ENCODE assay signal across 18 cellular contexts in genomic region chr4:8480221-8480620, GRCh38. TPM values are rescaled to one million over a fixed set of nuclear protein-coding genes. Genes with fewer than 3 reads are reported as not detected.
DNase-seq lines count a peak whose midpoint lies in the region; ATAC-seq and TF ChIP-seq lines count a peak whose summit lies in the region.
"Had no signal": no experiment of that assay in that cellular context is flagged by ENCODE, and none has a peak within 500 bp of the region (broad histone marks: within the 10 kb centered on the region; RNA-seq: fewer than 3 reads in every experiment).

No MANE protein-coding gene starts in this region.

- H3K4me3 ChIP-seq in GM23338 (no peak overlapping the region), endodermal cell (ENCODE audit: low read length) (no peak overlapping the region), neural progenitor cell (no peak overlapping the region), SK-N-SH (ENCODE audit: low read depth in 2 of 2, low read length in 1 of 2) (no peak overlapping the region), GM23248 (no peak overlapping the region)
- H3K4me3 ChIP-seq: BLaER1 had no signal

- DNase-seq in GM23338 (ENCODE audit: low spot score) (no peak), endodermal cell (no peak), neural progenitor cell (ENCODE audit: low spot score) (no peak), SK-N-SH (no peak), GM23248 (no peak), chondrocyte (ENCODE audit: low spot score) (no peak)
- DNase-seq: Caco-2; CD4-positive, CD25-positive, alpha-beta regulatory T cell; CD8-positive, alpha-beta T cell; DMS153; DND-41; GOT3; H7; HCEC 1CT had no signal

- no peak for TF ChIP-seq EP300 in SK-N-SH (IDR thresholded peaks at IDR 0.05; ENCODE audit: borderline replicate concordance in 1 of 2, low read depth in 1 of 2, low read length in 1 of 2)

- TF ChIP-seq RAD21 in SK-N-SH (IDR thresholded peaks at IDR 0.05; ENCODE audit: low read length), result no peak

- H3K4me1 Mint-ChIP-seq in GM23338 (peaks cover 24% of the 10 kb centered on the region), endodermal cell (peaks cover 50% of the 10 kb centered on the region), neural progenitor cell (peaks cover 16% of the 10 kb centered on the region), chondrocyte (ENCODE audit: low read depth) (no peaks in the 10 kb centered on the region)
- H3K4me1 Mint-ChIP-seq: B cell had no signal

- H3K9me3 Mint-ChIP-seq in GM23338 (peaks cover 6% of the 10 kb centered on the region), endodermal cell (peaks cover 9% of the 10 kb centered on the region), neural progenitor cell (no peaks in the 10 kb centered on the region), chondrocyte (ENCODE audit: low read depth) (no peaks in the 10 kb centered on the region)
- H3K9me3 Mint-ChIP-seq: CD8-positive, alpha-beta T cell had no signal

- H3K4me2 ChIP-seq in GM23338 (no peak overlapping the region), neural progenitor cell (no peak overlapping the region), SK-N-SH (no peak overlapping the region), GM23248 (ENCODE audit: unreplicated experiment) (no peak overlapping the region)
- H3K4me2 ChIP-seq: BLaER1 had no signal

- CTCF ChIA-PET in SK-N-SH (lab: Yijun Ruan, JAX), result interaction anchor here (1.0 to 3.8 kb wide), 2 partner anchors 12 to 438 kb away, joined by 3 to 16 read pairs; no protein-coding TSS in a partner anchor

- in situ Hi-C loops in GM23248 (cut with MboI), result no loop called here

- POLR2A ChIA-PET in SK-N-SH (lab: Yijun Ruan, JAX), result no interaction called here

- H3K36me3 ChIP-seq in GM23338 (ENCODE audit: insufficient read depth) (no peaks in the 10 kb centered on the region; the same call in 1 of the 2 replicates), endodermal cell (ENCODE audit: control insufficient read depth, insufficient read depth, low read length) (peaks cover 19% of the 10 kb centered on the region), neural progenitor cell (no peaks in the 10 kb centered on the region), SK-N-SH (replicated peaks in 1 of 2; ENCODE audit: control insufficient read depth in 1 of 2, insufficient read depth in 2 of 2, low read length in 1 of 2) (peaks cover 0 to 6% of the 10 kb centered on the region in 2 experiments), GM23248 (ENCODE audit: low read depth) (0 out of 2 replicates have a peak, but pooled peaks cover 5% of the 10 kb centered on the region)

- H3K27me3 Mint-ChIP-seq in GM23338 (ENCODE audit: insufficient read depth, low read depth, poor library complexity) (peaks cover 5% of the 10 kb centered on the region), endodermal cell (ENCODE audit: insufficient read depth) (no peaks in the 10 kb centered on the region), neural progenitor cell (ENCODE audit: insufficient read depth, low read depth) (peaks cover 3% of the 10 kb centered on the region), chondrocyte (ENCODE audit: low read depth) (no peaks in the 10 kb centered on the region)
- H3K27me3 Mint-ChIP-seq: CD4-positive, CD25-positive, alpha-beta regulatory T cell had no signal

- H3K27me3 ChIP-seq in GM23338 (ENCODE audit: insufficient read depth) (no peaks in the 10 kb centered on the region), endodermal cell (ENCODE audit: control insufficient read depth, insufficient read depth, low read length, poor library complexity, severe bottlenecking) (no peaks in the 10 kb centered on the region), neural progenitor cell (no peaks in the 10 kb centered on the region), SK-N-SH (ENCODE audit: insufficient read depth) (peaks cover 14% of the 10 kb centered on the region; the same call in 1 of the 2 replicates), GM23248 (replicated peaks; ENCODE audit: insufficient read depth) (no peaks in the 10 kb centered on the region)
- H3K27me3 ChIP-seq: BLaER1 had no signal

- H2AFZ ChIP-seq in GM23338, result no peak overlapping the region
- H2AFZ ChIP-seq in neural progenitor cell (replicated peaks), result no peak overlapping the region
- no peak overlapping the region for H2AFZ ChIP-seq in SK-N-SH (ENCODE audit: low read depth)
- H2AFZ ChIP-seq in GM23248, result no peak overlapping the region

- H4K20me1 ChIP-seq in GM23338 (replicated peaks; ENCODE audit: insufficient read depth) (no peaks in the 10 kb centered on the region), neural progenitor cell (ENCODE audit: low read depth) (no peaks in the 10 kb centered on the region), SK-N-SH (ENCODE audit: insufficient read depth) (no peaks in the 10 kb centered on the region), GM23248 (ENCODE audit: insufficient read depth) (no peaks in the 10 kb centered on the region)

- no peaks in the 10 kb centered on the region for H3K9me2 ChIP-seq in GM23338 (ENCODE audit: insufficient read depth)
- no peaks in the 10 kb centered on the region for H3K9me2 ChIP-seq in SK-N-SH
- H3K9me2 ChIP-seq in GM23248 (ENCODE audit: insufficient read depth), result no peaks in the 10 kb centered on the region

- H3K79me2 ChIP-seq in GM23338 (replicated peaks; ENCODE audit: insufficient read depth) (no peaks in the 10 kb centered on the region), neural progenitor cell (ENCODE audit: low read depth) (no peaks in the 10 kb centered on the region), SK-N-SH (ENCODE audit: insufficient read depth) (no peaks in the 10 kb centered on the region), GM23248 (ENCODE audit: insufficient read depth) (no peaks in the 10 kb centered on the region)

- H3K4me3 Mint-ChIP-seq in GM23338 (no peak overlapping the region), endodermal cell (peak overlapping the region; percentile 7), neural progenitor cell (no peak overlapping the region), chondrocyte (ENCODE audit: unreplicated experiment) (no peak overlapping the region)
- H3K4me3 Mint-ChIP-seq: B cell; CD4-positive, CD25-positive, alpha-beta regulatory T cell; CD8-positive, alpha-beta T cell had no signal

- H3K36me3 Mint-ChIP-seq in GM23338 (ENCODE audit: low read depth) (peaks cover 24% of the 10 kb centered on the region), endodermal cell (ENCODE audit: low read depth) (peaks cover 25% of the 10 kb centered on the region), neural progenitor cell (peaks cover 7% of the 10 kb centered on the region), chondrocyte (ENCODE audit: low read depth) (peaks cover 11% of the 10 kb centered on the region)

- WGBS in endodermal cell (ENCODE audit: insufficient coverage in 1 of 2, insufficient read length in 1 of 2), 2 experiments, result 95 to 97% methylated on average over 8 to 11 of the region's 11 CpGs
- 86% methylated on average over 11 of the region's 11 CpGs for WGBS in SK-N-SH (ENCODE audit: low lambda C conversion rate)
- 92 to 94% methylated on average over 11 of the region's 11 CpGs for WGBS in GM23248 (ENCODE audit: low coverage in 1 of 2, low lambda C conversion rate in 2 of 2, missing lambda C conversion rate in 2 of 2), 2 experiments

- H3K27ac ChIP-seq in GM23338 (ENCODE audit: low read depth) (peak overlapping the region; percentile 63; the same call in 1 of the 2 replicates), endodermal cell (ENCODE audit: low read depth, low read length) (no peak overlapping the region), neural progenitor cell (no peak overlapping the region), SK-N-SH (ENCODE audit: low read depth in 2 of 2, low read length in 1 of 2) (no peak overlapping the region), GM23248 (no peak overlapping the region)
- H3K27ac ChIP-seq: 22Rv1, BLaER1, C4-2B had no signal

- no peak overlapping the region for H3K9ac ChIP-seq in endodermal cell (ENCODE audit: extremely low read depth, low read length, poor library complexity, severe bottlenecking)
- H3K9ac ChIP-seq in neural progenitor cell, result no peak overlapping the region
- H3K9ac ChIP-seq in SK-N-SH, result no peak overlapping the region
- no peak overlapping the region for H3K9ac ChIP-seq in GM23248
- H3K9ac ChIP-seq: BLaER1 had no signal

- peaks cover 13% of the 10 kb centered on the region for H3K4me1 ChIP-seq in GM23338 (ENCODE audit: insufficient read depth)
- peaks cover 9% of the 10 kb centered on the region for H3K4me1 ChIP-seq in endodermal cell (ENCODE audit: control insufficient read depth, insufficient read depth, low read length)
- peaks cover 8% of the 10 kb centered on the region for H3K4me1 ChIP-seq in neural progenitor cell
- H3K4me1 ChIP-seq in SK-N-SH (ENCODE audit: control insufficient read depth in 1 of 2, insufficient read depth in 2 of 2, low read depth in 1 of 2, low read length in 1 of 2), result no peaks in the 10 kb centered on the region
- 0 out of 2 replicates have a peak, but pooled peaks cover 5% of the 10 kb centered on the region for H3K4me1 ChIP-seq in GM23248 (ENCODE audit: insufficient read depth)
- H3K4me1 ChIP-seq: Caco-2 had no signal

- H3K27ac Mint-ChIP-seq in GM23338 (no peak overlapping the region), endodermal cell (no peak overlapping the region), neural progenitor cell (peak overlapping the region; percentile 11), chondrocyte (ENCODE audit: unreplicated experiment) (no peak overlapping the region)
- H3K27ac Mint-ChIP-seq: B cell; CD4-positive, CD25-positive, alpha-beta regulatory T cell; CD8-positive, alpha-beta T cell had no signal

- H3F3A ChIP-seq in GM23338 (replicated peaks; ENCODE audit: low read depth) (no peaks in the 10 kb centered on the region), neural progenitor cell (ENCODE audit: low read depth) (no peaks in the 10 kb centered on the region), SK-N-SH (replicated peaks; ENCODE audit: insufficient read depth) (no peaks in the 10 kb centered on the region), GM23248 (ENCODE audit: insufficient read depth) (no peaks in the 10 kb centered on the region)

- no peak; a peak in 1 of 4 replicates for TF ChIP-seq CTCF in GM23338 (conservative IDR thresholded peaks at IDR 0.05; ENCODE audit: low read depth in 2 of 2)
- no peak for TF ChIP-seq CTCF in endodermal cell (conservative IDR thresholded peaks at IDR 0.05)
- no peak for TF ChIP-seq CTCF in neural progenitor cell (IDR thresholded peaks at IDR 0.05)
- no peak for TF ChIP-seq CTCF in SK-N-SH (IDR thresholded peaks at IDR 0.05)
- no peak for TF ChIP-seq CTCF in chondrocyte (IDR thresholded peaks at IDR 0.05)

- ATAC-seq in GM23338, result no peak
- ATAC-seq: CD8-positive, alpha-beta T cell had no signal

- H3K9me3 ChIP-seq in endodermal cell (ENCODE audit: control insufficient read depth, low read length), result no peaks in the 10 kb centered on the region
- H3K9me3 ChIP-seq in neural progenitor cell (ENCODE audit: low read depth), result no peaks in the 10 kb centered on the region
- H3K9me3 ChIP-seq in SK-N-SH, result no peaks in the 10 kb centered on the region
- no peaks in the 10 kb centered on the region for H3K9me3 ChIP-seq in GM23248 (ENCODE audit: low read depth)
- H3K9me3 ChIP-seq: BLaER1, Caco-2 had no signal

RNA-seq across cellular contexts. Expression of gene TRMT44, which starts 39.6 kb away (rescaled TPM):
- total RNA-seq in GM23338 (2014; rRNA removed; shearing (Covaris generic)), result 36.7 and 49.8 TPM in 2 replicates
- polyA plus RNA-seq in GM23338 (2016; fragmentation: Nextera tagmentation; extraction: Ambion mirVana) (10.3 TPM in 2 replicates), SK-N-SH (2012; rRNA removed) (6.0 and 6.9 TPM in 2 replicates), GM23248 (2016; fragmentation: Nextera tagmentation; extraction: Ambion mirVana) (4.1 and 4.4 TPM in 2 replicates)
- total RNA-seq in endodermal cell (100 to 1,000 TPM in 1 of 2 donors, 10 to 100 TPM in 1; 45.9 to 114 TPM), neural progenitor cell (ENCODE audit: low replicate concordance) (19.9 and 24.2 TPM in 2 replicates), chondrocyte (12.4 to 18.0 TPM (median 15.6 TPM) in 3 replicates)
- polyA plus RNA-seq in endodermal cell (2013, experiment 1 of 2), result 27.2 TPM
- polyA plus RNA-seq in endodermal cell (2013, experiment 2 of 2), result 32.3 TPM
- 3.8 and 4.9 TPM in 2 replicates for polyA plus RNA-seq in SK-N-SH (2012; cell fraction: cytosol; rRNA removed)
- 18.9 and 20.0 TPM in 2 replicates for polyA plus RNA-seq in SK-N-SH (2012; cell fraction: nucleus; rRNA removed)
- total RNA-seq in GM23248 (2014; rRNA removed; shearing (Covaris generic)), result 12.0 and 12.5 TPM in 2 replicates

RNA-seq across cellular contexts. Expression of gene ACOX3, which starts 39.7 kb away (rescaled TPM):
- 14.9 and 17.2 TPM in 2 replicates for total RNA-seq in GM23338 (2014; rRNA removed; shearing (Covaris generic))
- polyA plus RNA-seq in GM23338 (2016; fragmentation: Nextera tagmentation; extraction: Ambion mirVana) (4.8 and 6.4 TPM in 2 replicates), SK-N-SH (2012; rRNA removed) (7.0 and 8.4 TPM in 2 replicates), GM23248 (2016; fragmentation: Nextera tagmentation; extraction: Ambion mirVana) (24.7 and 25.1 TPM in 2 replicates)
- total RNA-seq in endodermal cell (100 to 1,000 TPM in 1 of 2 donors, 10 to 100 TPM in 1; 55.1 to 146 TPM), neural progenitor cell (ENCODE audit: low replicate concordance) (14.0 and 20.1 TPM in 2 replicates), chondrocyte (34.8 to 51.6 TPM (median 44.0 TPM) in 3 replicates)
- polyA plus RNA-seq in endodermal cell (2013, experiment 1 of 2), result 23.7 TPM
- 23.1 TPM for polyA plus RNA-seq in endodermal cell (2013, experiment 2 of 2)
- 6.3 and 6.4 TPM in 2 replicates for polyA plus RNA-seq in SK-N-SH (2012; cell fraction: cytosol; rRNA removed)
- polyA plus RNA-seq in SK-N-SH (2012; cell fraction: nucleus; rRNA removed), result 30.2 and 33.9 TPM in 2 replicates
- 33.8 and 48.4 TPM in 2 replicates for total RNA-seq in GM23248 (2014; rRNA removed; shearing (Covaris generic))
